Comparison of ENCODE assay signal across 7 cellular contexts in the genomic region with DNA sequence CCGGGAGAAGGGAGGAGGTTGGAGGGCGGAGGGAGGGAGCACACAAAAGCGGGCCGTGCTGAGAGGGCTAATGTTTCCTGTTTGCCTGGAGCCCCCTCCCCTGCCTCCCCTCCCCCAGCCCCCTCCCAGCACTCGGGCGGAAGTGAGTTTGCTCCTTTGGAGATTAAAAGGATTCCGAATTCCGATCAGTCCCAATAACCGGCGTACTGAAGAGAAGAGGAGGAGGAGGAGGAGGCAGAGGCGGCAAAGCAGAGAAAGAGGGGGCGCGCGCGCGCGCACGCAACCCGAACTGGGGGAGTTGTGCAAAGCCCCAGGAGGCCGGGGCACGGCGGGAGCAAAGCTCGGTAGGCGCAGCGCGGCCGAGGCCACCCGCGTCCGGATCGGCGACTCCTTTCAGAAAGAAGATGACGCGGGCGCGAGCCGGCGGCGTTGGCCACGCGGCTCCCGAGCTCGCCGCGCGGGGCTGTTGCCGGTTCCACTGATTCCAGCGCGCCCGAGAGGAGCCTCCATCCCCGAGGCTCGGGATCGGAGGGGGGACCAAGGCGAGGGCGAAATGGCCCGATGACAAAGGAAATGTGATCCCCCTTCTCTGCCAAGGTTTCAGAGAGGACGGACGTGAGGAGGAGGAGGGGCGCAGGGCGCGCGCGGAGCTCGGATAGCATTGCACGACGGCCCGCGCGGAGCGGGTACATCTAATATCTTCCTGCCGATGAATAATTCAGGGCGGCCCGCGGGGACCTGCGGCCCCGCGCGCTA. TPM values are rescaled to one million over a fixed set of nuclear protein-coding genes. Genes with fewer than 3 reads are reported as not detected.
DNase-seq lines count a peak whose midpoint lies in the region; ATAC-seq and TF ChIP-seq lines count a peak whose summit lies in the region.

No MANE protein-coding gene starts in this region.

- H3K4me2 ChIP-seq in MM.1S (ENCODE audit: low read depth, low read length) = no peak overlapping the region

- peaks cover 0 to 2% of the 10 kb centered on the region in 2 donors for H3K9me3 ChIP-seq in lung (ENCODE audit: control insufficient read depth in 2 of 2, insufficient read depth in 1 of 2, low read length in 1 of 2)
- H3K9me3 ChIP-seq in thyroid gland = no peaks in the 10 kb centered on the region
- H3K9me3 ChIP-seq in MM.1S (replicated peaks; ENCODE audit: insufficient read depth, low read length) = no peaks in the 10 kb centered on the region

- no peaks in the 10 kb centered on the region for H3K9me2 ChIP-seq in MM.1S (replicated peaks; ENCODE audit: insufficient read depth, low read length)

- H3K27me3 ChIP-seq in lung (ENCODE audit: control insufficient read depth, insufficient read depth) (peaks cover 9% of the 10 kb centered on the region), thyroid gland (peaks cover 7% of the 10 kb centered on the region), MM.1S (replicated peaks; ENCODE audit: insufficient read depth, low read length) (no peaks in the 10 kb centered on the region)

- H3K36me3 ChIP-seq in lung (ENCODE audit: control insufficient read depth in 2 of 2, insufficient read depth in 2 of 2, low read length in 2 of 2) (no peaks in the 10 kb centered on the region), thyroid gland (no peaks in the 10 kb centered on the region), MM.1S (replicated peaks; ENCODE audit: insufficient read depth, low read length) (no peaks in the 10 kb centered on the region)

- H2AFZ ChIP-seq in MM.1S (ENCODE audit: low read length) = no peak overlapping the region

- TF ChIP-seq CTCF in GM12864 (IDR thresholded peaks at IDR 0.05; ENCODE audit: low read depth, low read length, missing control alignments) (no peak), NB4 (IDR thresholded peaks at IDR 0.05; ENCODE audit: low read depth, low read length) (no peak), choroid plexus epithelial cell (conservative IDR thresholded peaks at IDR 0.05; ENCODE audit: low read depth, low read length) (no peak), lung (IDR thresholded peaks at IDR 0.05; ENCODE audit: control extremely low read depth, extremely low read depth) (no peak), thyroid gland (IDR thresholded peaks at IDR 0.05) (no peak), MM.1S (IDR thresholded peaks at IDR 0.05; ENCODE audit: low read length) (no peak)

- no peak for DNase-seq in GM12864 (ENCODE audit: low read depth)
- peak; percentile 82 for DNase-seq in NB4 (ENCODE audit: low read depth)
- DNase-seq in choroid plexus epithelial cell (ENCODE audit: low read depth) = peak; percentile 21
- no peak for DNase-seq in lung (ENCODE audit: low spot score)
- DNase-seq in thyroid gland = peak in 1 of 2 donors; percentile 5
- no peak for DNase-seq in MM.1S

- peak overlapping the region in 1 of 2 donors; percentile 65 for H3K27ac ChIP-seq in lung (ENCODE audit: low read depth in 1 of 2, low read length in 1 of 2)
- H3K27ac ChIP-seq in thyroid gland = no peak overlapping the region
- no peak overlapping the region for H3K27ac ChIP-seq in MM.1S (ENCODE audit: low read length)

- no peak for TF ChIP-seq POLR2A in NB4 (IDR thresholded peaks at IDR 0.05; ENCODE audit: extremely low read depth, insufficient read length)
- TF ChIP-seq POLR2A in thyroid gland (IDR thresholded peaks at IDR 0.05) = no peak

- H3K4me3 ChIP-seq in GM12864 (ENCODE audit: low read depth, low read length) (peak overlapping the region; percentile 33), NB4 (ENCODE audit: low read depth, low read length) (peak overlapping the region; percentile 62), choroid plexus epithelial cell (ENCODE audit: low read depth, low read length) (peak overlapping the region; percentile 46), lung (peak overlapping the region; percentile 51), thyroid gland (replicated peaks in 1 of 3) (peak overlapping the region in 2 of 3 donors; percentile 15 to 24), MM.1S (ENCODE audit: low read length) (no peak overlapping the region)

- H3K79me2 ChIP-seq in MM.1S (ENCODE audit: low read length) = no peaks in the 10 kb centered on the region

- no peaks in the 10 kb centered on the region for H4K20me1 ChIP-seq in MM.1S (ENCODE audit: insufficient read depth, low read length)

- peaks cover 0 to 17% of the 10 kb centered on the region in 2 donors for H3K4me1 ChIP-seq in lung (ENCODE audit: control insufficient read depth in 2 of 2, insufficient read depth in 2 of 2, low read length in 2 of 2)
- peaks cover 6 to 26% of the 10 kb centered on the region in 2 donors for H3K4me1 ChIP-seq in thyroid gland
- no peaks in the 10 kb centered on the region for H3K4me1 ChIP-seq in MM.1S (ENCODE audit: low read length)

- ATAC-seq in lung (ENCODE audit: insufficient read depth, low FRiP score) (no peak), HG02798 (IDR thresholded peaks at IDR 0.05; ENCODE audit: poor library complexity, unreplicated experiment) (no peak)

- H3K9ac ChIP-seq in MM.1S (ENCODE audit: low read length) = no peak overlapping the region

- intact Hi-C loops in thyroid gland (cut with DNase I) = no loop called here

- no peaks in the 10 kb centered on the region for H3F3A ChIP-seq in MM.1S (ENCODE audit: insufficient read depth, low read length)

- WGBS in lung, 2 donors = 0 to 1% methylated on average over 70 to 78 of the region's 78 CpGs
- WGBS in thyroid gland, 2 donors = 1 to 2% methylated on average over 30 to 41 of the region's 78 CpGs

RNA-seq across cellular contexts. Expression of a gene that starts 1.2 kb away (rescaled TPM):
- total RNA-seq in lung (1 to 10 TPM; 2.9 to 9.9 TPM), thyroid gland (under 1 TPM in 3 of 4 donors, not detected in 1; under 0.01 to 0.15 (median 0.13) TPM)
- polyA plus RNA-seq in lung = 1 to 10 TPM in 1 of 2 donors, under 1 TPM in 1; 0.45 to 1.1 TPM

Comparison
In these comparisons a context has a peak if more than half of its experiments do, and no peak if none do; other contexts are left out.
1. DNase-seq: peak in NB4 (single experiment) and choroid plexus epithelial cell (single experiment); none in GM12864 (single experiment), lung (single experiment) and MM.1S (single experiment).